27 cellular contexts compared by ENCODE assay signal in genomic region chr12:114285554-114285953, GRCh38.
"Had no signal": no experiment of that assay in that cellular context is flagged by ENCODE, and none has a peak within 500 bp of the region (broad histone marks: within the 10 kb centered on the region; RNA-seq: fewer than 3 reads in every experiment).

No MANE protein-coding gene starts in this region.

- H3K36me3 ChIP-seq: adrenal gland, breast epithelium, WERI-Rb-1 had no signal

- H3K9me3 Mint-ChIP-seq: activated CD4-positive, alpha-beta T cell treated with anti-CD3 and anti-CD28 coated beads, Interleukin-2, amount 10 ng/mL, durations not matched to agents 7 days and 5 days; activated naive CD4-positive, alpha-beta T cell treated with anti-CD3 and anti-CD28 coated beads for 36 hours; activated T-cell treated with anti-CD3 and anti-CD28 coated beads, Interleukin-2, amount 50 U/mL, for 24 hours; central memory CD8-positive, alpha-beta T cell had no signal

- H3K9ac ChIP-seq: KMS-11 had no signal

- H3K27ac ChIP-seq: adrenal gland, body of pancreas, breast epithelium, KMS-11, WERI-Rb-1 had no signal

- H3K27me3 ChIP-seq: adrenal gland, body of pancreas had no signal

- H3K4me2 ChIP-seq: KMS-11 had no signal

- H3K4me1 ChIP-seq: adrenal gland, body of pancreas, breast epithelium had no signal

- H3K9me3 ChIP-seq: adrenal gland, body of pancreas, breast epithelium had no signal

- DNase-seq: activated CD4-positive, alpha-beta T cell treated with anti-CD3 and anti-CD28 coated beads for 36 hours; activated CD4-positive, alpha-beta T cell treated with anti-CD3 and anti-CD28 coated beads, Interleukin-2, amount 10 ng/mL, durations not matched to agents 7 days and 5 days; activated CD4-positive, alpha-beta T cell treated with anti-CD3 and anti-CD28 coated beads, Interleukin-2, amount 50 U/mL, for 48 hours; activated CD8-positive, alpha-beta T cell treated with anti-CD3 and anti-CD28 coated beads, Interleukin-2, amount 10 ng/mL, durations not matched to agents 7 days and 5 days; activated gamma-delta T cell treated with Interleukin-2 at 50 U/mL for 16 hours; activated naive CD4-positive, alpha-beta T cell treated with anti-CD3 and anti-CD28 coated beads for 36 hours; activated T-cell treated with anti-CD3 and anti-CD28 coated beads, Interleukin-2, amount 50 U/mL, for 24 hours; body of pancreas; NCI-H1092 treated with DMSO at 0.1 percent for 48 hours; NCI-H1417; NCI-H146; NCI-H187; NCI-H2029 treated with DMSO at 0.1 percent for 48 hours; NCI-H2107; NCI-H2171; NCI-H510A; NCI-H526; NCI-H748 treated with DMSO at 0.1 percent for 48 hours; NK-92 treated with Interleukin-12 subunit alpha and Interleukin-12 subunit beta, amount 100 ng/mL, for 24 hours; Right ventricle myocardium superior; T1000; WERI-Rb-1 had no signal

- H3K36me3 Mint-ChIP-seq: activated naive CD4-positive, alpha-beta T cell treated with anti-CD3 and anti-CD28 coated beads, Interleukin-2, amount 50 U/mL, for 72 hours had no signal

- H3K4me3 Mint-ChIP-seq: activated CD4-positive, alpha-beta T cell treated with anti-CD3 and anti-CD28 coated beads for 36 hours; activated CD4-positive, alpha-beta T cell treated with anti-CD3 and anti-CD28 coated beads, Interleukin-2, amount 10 ng/mL, durations not matched to agents 7 days and 5 days; activated CD8-positive, alpha-beta T cell treated with anti-CD3 and anti-CD28 coated beads, Interleukin-2, amount 10 ng/mL, durations not matched to agents 7 days and 5 days; activated naive CD4-positive, alpha-beta T cell treated with anti-CD3 and anti-CD28 coated beads for 36 hours; activated T-cell treated with anti-CD3 and anti-CD28 coated beads, Interleukin-2, amount 50 U/mL, for 24 hours; central memory CD8-positive, alpha-beta T cell had no signal

- H3K4me3 ChIP-seq: adrenal gland, body of pancreas, breast epithelium had no signal

- H3K27ac Mint-ChIP-seq: activated CD4-positive, alpha-beta T cell treated with anti-CD3 and anti-CD28 coated beads for 36 hours; activated CD4-positive, alpha-beta T cell treated with anti-CD3 and anti-CD28 coated beads, Interleukin-2, amount 10 ng/mL, durations not matched to agents 7 days and 5 days; activated CD8-positive, alpha-beta T cell treated with anti-CD3 and anti-CD28 coated beads, Interleukin-2, amount 10 ng/mL, durations not matched to agents 7 days and 5 days; activated naive CD4-positive, alpha-beta T cell treated with anti-CD3 and anti-CD28 coated beads for 36 hours; activated naive CD4-positive, alpha-beta T cell treated with anti-CD3 and anti-CD28 coated beads, Interleukin-2, amount 50 U/mL, for 72 hours; activated T-cell treated with anti-CD3 and anti-CD28 coated beads, Interleukin-2, amount 50 U/mL, for 24 hours had no signal

- H3K4me1 Mint-ChIP-seq: activated CD4-positive, alpha-beta T cell treated with anti-CD3 and anti-CD28 coated beads for 36 hours; activated CD4-positive, alpha-beta T cell treated with anti-CD3 and anti-CD28 coated beads, Interleukin-2, amount 10 ng/mL, durations not matched to agents 7 days and 5 days; central memory CD8-positive, alpha-beta T cell had no signal

- H3K27me3 Mint-ChIP-seq: activated CD4-positive, alpha-beta T cell treated with anti-CD3 and anti-CD28 coated beads, Interleukin-2, amount 10 ng/mL, durations not matched to agents 7 days and 5 days had no signal
